8 cellular contexts compared by ENCODE assay signal in genomic region chr1:77779529-77780281, GRCh38. TPM values are rescaled to one million over a fixed set of nuclear protein-coding genes. Genes with fewer than 3 reads are reported as not detected.
DNase-seq lines count a peak whose midpoint lies in the region; ATAC-seq and TF ChIP-seq lines count a peak whose summit lies in the region.

TSS of gene MIGA1 (plus strand) at chr1:77779649. CDS start at chr1:77783253, 3,604 bp downstream.

- ATAC-seq in HG02884 (IDR thresholded peaks at IDR 0.05; ENCODE audit: unreplicated experiment), result peak; percentile 96
- ATAC-seq in upper lobe of right lung, result peak; percentile 100

- H3K4me1 ChIP-seq in left ventricle myocardium inferior, result peaks cover 30% of the 10 kb centered on the region
- H3K4me1 ChIP-seq in upper lobe of right lung, result peaks cover 15% of the 10 kb centered on the region

- H3K4me3 Mint-ChIP-seq in progenitor cell of endocrine pancreas (ENCODE audit: low read depth), result peak within 1 kb of the TSS; percentile 93

- TF ChIP-seq CTCF in left ventricle myocardium inferior (IDR thresholded peaks at IDR 0.05; ENCODE audit: borderline replicate concordance) (no peak), progenitor cell of endocrine pancreas (IDR thresholded peaks at IDR 0.05; ENCODE audit: unreplicated experiment) (no peak), upper lobe of right lung (IDR thresholded peaks at IDR 0.05) (no peak)

- peaks cover 16% of the 10 kb centered on the region for H3K36me3 ChIP-seq in left ventricle myocardium inferior
- peaks cover 17% of the 10 kb centered on the region for H3K36me3 ChIP-seq in upper lobe of right lung

- peak; percentile 63 for TF ChIP-seq POLR2A in GM15510 (IDR thresholded peaks at IDR 0.05; ENCODE audit: borderline replicate concordance, extremely low read depth, insufficient read length)

- peak within 1 kb of the TSS; percentile 97 for H3K27ac Mint-ChIP-seq in progenitor cell of endocrine pancreas

- H3K27ac ChIP-seq in left ventricle myocardium inferior (replicated peaks), result peak within 1 kb of the TSS; percentile 77
- peak within 1 kb of the TSS; percentile 80 for H3K27ac ChIP-seq in upper lobe of right lung

- H3K9me3 ChIP-seq in left ventricle myocardium inferior (replicated peaks) (no peaks in the 10 kb centered on the region), upper lobe of right lung (no peaks in the 10 kb centered on the region)

- DNase-seq in NCI-H146 treated with DMSO at 0.1 percent for 48 hours (lab: John Stamatoyannopoulos, UW; ENCODE audit: unreplicated experiment) (peak; percentile 92), T-helper 1 cell (peak; percentile 70 to 89 (median 85)), amniotic stem cell (lab: John Stamatoyannopoulos, UW) (peak; percentile 51), left ventricle myocardium inferior (peak; percentile 82), progenitor cell of endocrine pancreas (ENCODE audit: low spot score, unreplicated experiment) (peak; percentile 74), upper lobe of right lung (peak; percentile 92)

- peaks cover 7% of the 10 kb centered on the region for H3K36me3 Mint-ChIP-seq in progenitor cell of endocrine pancreas (ENCODE audit: insufficient read depth)

- no peaks in the 10 kb centered on the region for H3K9me3 Mint-ChIP-seq in progenitor cell of endocrine pancreas (ENCODE audit: low read depth)

- no peaks in the 10 kb centered on the region for H3K27me3 Mint-ChIP-seq in progenitor cell of endocrine pancreas

- peaks cover 27% of the 10 kb centered on the region for H3K4me1 Mint-ChIP-seq in progenitor cell of endocrine pancreas (ENCODE audit: low read depth)

- intact Hi-C loops in left ventricle myocardium inferior (cut with micrococcal nuclease) (no loop called here), upper lobe of right lung (cut with DNase I) (no loop called here)

- H3K27me3 ChIP-seq in left ventricle myocardium inferior (ENCODE audit: low read depth), result no peaks in the 10 kb centered on the region
- H3K27me3 ChIP-seq in upper lobe of right lung, result no peaks in the 10 kb centered on the region

- H3K4me3 ChIP-seq in left ventricle myocardium inferior, result peak within 1 kb of the TSS; percentile 96
- H3K4me3 ChIP-seq in upper lobe of right lung, result peak within 1 kb of the TSS; percentile 94

RNA-seq across cellular contexts. Expression of gene MIGA1, which starts in this region (rescaled TPM):
- total RNA-seq in left ventricle myocardium inferior (11.2 TPM), progenitor cell of endocrine pancreas (13.8 and 14.9 TPM in 2 replicates), upper lobe of right lung (17.3 TPM)

Comparison
In these comparisons a context has a peak if more than half of its experiments do, and no peak if none do; other contexts are left out.
1. Peak in every context shown above with its lines: DNase-seq, ATAC-seq, H3K4me3 ChIP-seq and H3K27ac ChIP-seq.